Comparison of ENCODE assay signal across 17 cellular contexts in the genomic region with DNA sequence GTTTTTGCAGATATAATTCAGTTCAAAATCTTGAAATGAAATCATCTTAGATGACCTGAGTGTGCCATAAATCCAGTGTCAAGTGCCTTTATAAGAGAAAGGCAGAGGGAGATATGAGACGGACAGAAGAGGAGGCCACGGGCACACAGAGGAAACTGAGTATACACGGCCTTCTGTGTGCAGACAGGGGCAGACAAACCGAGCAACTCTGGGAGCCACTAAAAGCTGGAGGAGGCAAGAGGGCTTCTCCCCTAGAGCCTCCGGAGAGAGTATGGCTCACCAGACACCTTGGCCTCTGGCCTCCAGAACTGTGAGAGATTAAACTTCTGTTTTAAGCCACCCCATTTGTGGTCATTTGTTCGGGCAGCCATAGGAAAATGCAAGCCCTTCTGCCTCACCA. TPM values are rescaled to one million over a fixed set of nuclear protein-coding genes. Genes with fewer than 3 reads are reported as not detected.
DNase-seq lines count a peak whose midpoint lies in the region; ATAC-seq and TF ChIP-seq lines count a peak whose summit lies in the region.
"Had no signal": no experiment of that assay in that cellular context is flagged by ENCODE, and none has a peak within 500 bp of the region (broad histone marks: within the 10 kb centered on the region; RNA-seq: fewer than 3 reads in every experiment).

No MANE protein-coding gene starts in this region.

- no peaks in the 10 kb centered on the region for H3K27me3 ChIP-seq in heart left ventricle
- H3K27me3 ChIP-seq in upper lobe of left lung, result no peaks in the 10 kb centered on the region

- peaks cover 12% of the 10 kb centered on the region for H3K27me3 Mint-ChIP-seq in endothelial cell (ENCODE audit: unreplicated experiment)
- H3K27me3 Mint-ChIP-seq in nephron progenitor cell (ENCODE audit: low read depth, poor library complexity), result peaks cover 2% of the 10 kb centered on the region

- DNase-seq in heart left ventricle (no peak), left ventricle myocardium superior (no peak), endothelial cell (ENCODE audit: low spot score) (no peak), nephron progenitor cell (no peak), upper lobe of left lung (no peak), NCI-H2227 treated with DMSO at 0.1 percent for 48 hours (lab: John Stamatoyannopoulos, UW) (no peak), COLO829 (ENCODE audit: low spot score) (no peak)
- DNase-seq in activated CD8-positive, alpha-beta memory T cell treated with anti-CD3 and anti-CD28 coated beads, Interleukin-2, amount 50 U/mL, for 4 hours, result no peak
- DNase-seq: activated gamma-delta T cell; cortex of kidney; NCI-H2081 treated with DMSO at 0.1 percent for 48 hours; NCI-H748 treated with DMSO at 0.1 percent for 48 hours; stimulated activated CD4-positive, alpha-beta T cell treated with anti-CD3 and anti-CD28 coated beads, Interleukin-12 subunit alpha, Interleukin-12 subunit beta, amount 100 ng/mL, for 4 hours; stimulated activated naive CD8-positive, alpha-beta T cell treated with anti-CD3 and anti-CD28 coated beads, Interleukin-15, Interleukin-2, amounts not matched to agents 100 U/mL and 50 U/mL, for 24 hours; WERI-Rb-1 had no signal

- WGBS in heart left ventricle, 4 donors, result 61 to 68% (median 67%) methylated on average over 6 of the region's 6 CpGs
- WGBS in upper lobe of left lung, 2 donors, result 73 to 86% methylated on average over 6 of the region's 6 CpGs

- H3K4me1 Mint-ChIP-seq in endothelial cell (ENCODE audit: unreplicated experiment) (peaks cover 84% of the 10 kb centered on the region), nephron progenitor cell (peaks cover 83% of the 10 kb centered on the region)

- peaks cover 9% of the 10 kb centered on the region for H3K36me3 Mint-ChIP-seq in endothelial cell (ENCODE audit: low read depth, unreplicated experiment)
- H3K36me3 Mint-ChIP-seq in nephron progenitor cell (ENCODE audit: low read depth), result no peaks in the 10 kb centered on the region

- TF ChIP-seq CTCF in heart left ventricle (IDR thresholded peaks at IDR 0.05), result no peak
- TF ChIP-seq CTCF in endothelial cell (IDR thresholded peaks at IDR 0.05; ENCODE audit: unreplicated experiment), result no peak
- TF ChIP-seq CTCF in nephron progenitor cell (IDR thresholded peaks at IDR 0.05), result no peak
- TF ChIP-seq CTCF in upper lobe of left lung (IDR thresholded peaks at IDR 0.05), result no peak

- TF ChIP-seq EP300 in upper lobe of left lung (IDR thresholded peaks at IDR 0.05), result no peak

- H3K4me1 ChIP-seq in heart left ventricle (peaks cover 5 to 91% (median 64%) of the 10 kb centered on the region in 12 donors), upper lobe of left lung (peaks cover 66 to 81% (median 71%) of the 10 kb centered on the region in 4 donors)

- H3K4me3 Mint-ChIP-seq in endothelial cell (ENCODE audit: unreplicated experiment), result peak overlapping the region; percentile 2
- no peak overlapping the region for H3K4me3 Mint-ChIP-seq in nephron progenitor cell

- no peak for ATAC-seq in heart left ventricle
- no peak for ATAC-seq in left ventricle myocardium superior
- no peak for ATAC-seq in upper lobe of left lung (ENCODE audit: low FRiP score in 2 of 2)
- ATAC-seq: stimulated activated naive CD8-positive, alpha-beta T cell treated with anti-CD3 and anti-CD28 coated beads, Interleukin-15, Interleukin-2, amounts not matched to agents 100 U/mL and 50 U/mL, for 24 hours had no signal

- intact Hi-C loops in heart left ventricle (cut with DNase I) (no loop called here), left ventricle myocardium superior (cut with micrococcal nuclease) (no loop called here)

- no peaks in the 10 kb centered on the region for H3K9me3 ChIP-seq in heart left ventricle
- H3K9me3 ChIP-seq in upper lobe of left lung, result no peaks in the 10 kb centered on the region

- TF ChIP-seq POLR2A in heart left ventricle (IDR thresholded peaks at IDR 0.05) (no peak), upper lobe of left lung (IDR thresholded peaks at IDR 0.05) (no peak)

- peak overlapping the region; percentile 11 for H3K27ac Mint-ChIP-seq in endothelial cell (ENCODE audit: unreplicated experiment)
- peak overlapping the region; percentile 24 for H3K27ac Mint-ChIP-seq in nephron progenitor cell

- H3K27ac ChIP-seq in heart left ventricle (peak overlapping the region in 11 of 12 donors; percentile 54 to 92 (median 71)), upper lobe of left lung (peak overlapping the region; percentile 67 to 83 (median 73))
- H3K27ac ChIP-seq: WERI-Rb-1 had no signal

- H3K4me3 ChIP-seq in heart left ventricle, result no peak overlapping the region
- H3K4me3 ChIP-seq in upper lobe of left lung, result no peak overlapping the region

- H3K36me3 ChIP-seq in heart left ventricle (no peaks in the 10 kb centered on the region), upper lobe of left lung (no peaks in the 10 kb centered on the region)
- H3K36me3 ChIP-seq: WERI-Rb-1 had no signal

- H3K9me3 Mint-ChIP-seq in endothelial cell (ENCODE audit: unreplicated experiment), result no peaks in the 10 kb centered on the region
- no peaks in the 10 kb centered on the region for H3K9me3 Mint-ChIP-seq in nephron progenitor cell

RNA-seq across cellular contexts. Expression of gene TSPAN15, which starts 12.6 kb away (rescaled TPM):
- total RNA-seq in heart left ventricle, result 10 to 100 TPM in 6 of 9 donors, 1 to 10 TPM in 3; 4.5 to 20.2 (median 11.1) TPM
- polyA plus RNA-seq in heart left ventricle, result 10 to 100 TPM; 10.5 to 12.5 TPM
- 8.3 TPM for total RNA-seq in left ventricle myocardium superior
- 195 TPM for total RNA-seq in endothelial cell (ENCODE audit: unreplicated experiment)
- 10 to 100 TPM; 19.9 to 69.5 (median 63.0) TPM for total RNA-seq in upper lobe of left lung

RNA-seq across cellular contexts. Expression of gene TACR2, which starts 47.2 kb away (rescaled TPM):
- total RNA-seq in heart left ventricle (under 1 TPM in 4 of 9 donors, not detected in 5; 0.22 to 0.39 (median 0.29) TPM), left ventricle myocardium superior (not detected), endothelial cell (ENCODE audit: unreplicated experiment) (not detected), upper lobe of left lung (1 to 10 TPM in 2 of 6 donors, under 1 TPM in 1, not detected in 3; 0.94 to 1.4 (median 1.2) TPM)
- under 1 TPM; 0.11 to 0.15 TPM for polyA plus RNA-seq in heart left ventricle
- total RNA-seq: astrocyte, osteocyte had no signal
